1 cellular context compared by ENCODE assay signal in the genomic region with DNA sequence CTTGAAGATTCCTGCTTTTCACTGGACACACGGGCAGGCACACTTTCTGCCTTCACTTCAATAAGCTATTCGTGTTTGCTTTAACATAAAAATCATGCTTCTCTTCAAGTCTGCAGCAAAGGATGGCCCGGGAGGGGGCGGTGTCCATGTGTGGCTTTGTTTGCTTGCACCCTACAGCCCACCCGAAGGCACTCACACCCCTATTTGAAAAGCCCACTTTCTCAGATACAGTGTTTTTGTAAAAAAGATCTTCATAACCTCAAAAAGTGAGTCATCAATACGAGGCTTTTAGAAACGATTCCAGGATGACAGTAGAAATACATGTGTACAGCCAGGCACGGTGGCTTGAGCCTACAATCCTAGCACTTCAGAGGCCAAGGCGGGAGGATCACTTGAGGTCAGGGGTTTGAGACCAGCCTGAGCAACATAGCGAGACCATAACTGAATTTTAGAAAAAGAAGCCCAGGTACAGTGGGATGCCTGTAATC.
TF ChIP-seq lines count a peak whose summit lies in the region.

No MANE protein-coding gene starts in this region.

TF ChIP-seq in WTC11, 78 proteins besides CTCF, POLR2A, EP300 and RAD21 (continued from another document):
- TF ChIP-seq, protein P1, sequence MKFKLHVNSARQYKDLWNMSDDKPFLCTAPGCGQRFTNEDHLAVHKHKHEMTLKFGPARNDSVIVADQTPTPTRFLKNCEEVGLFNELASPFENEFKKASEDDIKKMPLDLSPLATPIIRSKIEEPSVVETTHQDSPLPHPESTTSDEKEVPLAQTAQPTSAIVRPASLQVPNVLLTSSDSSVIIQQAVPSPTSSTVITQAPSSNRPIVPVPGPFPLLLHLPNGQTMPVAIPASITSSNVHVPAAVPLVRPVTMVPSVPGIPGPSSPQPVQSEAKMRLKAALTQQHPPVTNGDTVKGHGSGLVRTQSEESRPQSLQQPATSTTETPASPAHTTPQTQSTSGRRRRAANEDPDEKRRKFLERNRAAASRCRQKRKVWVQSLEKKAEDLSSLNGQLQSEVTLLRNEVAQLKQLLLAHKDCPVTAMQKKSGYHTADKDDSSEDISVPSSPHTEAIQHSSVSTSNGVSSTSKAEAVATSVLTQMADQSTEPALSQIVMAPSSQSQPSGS (CRISPR knock-in tag; IDR thresholded peaks at IDR 0.05; ENCODE audit: borderline replicate concordance, low read depth), result no peak
- TF ChIP-seq, protein P2, sequence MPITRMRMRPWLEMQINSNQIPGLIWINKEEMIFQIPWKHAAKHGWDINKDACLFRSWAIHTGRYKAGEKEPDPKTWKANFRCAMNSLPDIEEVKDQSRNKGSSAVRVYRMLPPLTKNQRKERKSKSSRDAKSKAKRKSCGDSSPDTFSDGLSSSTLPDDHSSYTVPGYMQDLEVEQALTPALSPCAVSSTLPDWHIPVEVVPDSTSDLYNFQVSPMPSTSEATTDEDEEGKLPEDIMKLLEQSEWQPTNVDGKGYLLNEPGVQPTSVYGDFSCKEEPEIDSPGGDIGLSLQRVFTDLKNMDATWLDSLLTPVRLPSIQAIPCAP (CRISPR knock-in tag; IDR thresholded peaks at IDR 0.05), result no peak
- TF ChIP-seq, protein P3, sequence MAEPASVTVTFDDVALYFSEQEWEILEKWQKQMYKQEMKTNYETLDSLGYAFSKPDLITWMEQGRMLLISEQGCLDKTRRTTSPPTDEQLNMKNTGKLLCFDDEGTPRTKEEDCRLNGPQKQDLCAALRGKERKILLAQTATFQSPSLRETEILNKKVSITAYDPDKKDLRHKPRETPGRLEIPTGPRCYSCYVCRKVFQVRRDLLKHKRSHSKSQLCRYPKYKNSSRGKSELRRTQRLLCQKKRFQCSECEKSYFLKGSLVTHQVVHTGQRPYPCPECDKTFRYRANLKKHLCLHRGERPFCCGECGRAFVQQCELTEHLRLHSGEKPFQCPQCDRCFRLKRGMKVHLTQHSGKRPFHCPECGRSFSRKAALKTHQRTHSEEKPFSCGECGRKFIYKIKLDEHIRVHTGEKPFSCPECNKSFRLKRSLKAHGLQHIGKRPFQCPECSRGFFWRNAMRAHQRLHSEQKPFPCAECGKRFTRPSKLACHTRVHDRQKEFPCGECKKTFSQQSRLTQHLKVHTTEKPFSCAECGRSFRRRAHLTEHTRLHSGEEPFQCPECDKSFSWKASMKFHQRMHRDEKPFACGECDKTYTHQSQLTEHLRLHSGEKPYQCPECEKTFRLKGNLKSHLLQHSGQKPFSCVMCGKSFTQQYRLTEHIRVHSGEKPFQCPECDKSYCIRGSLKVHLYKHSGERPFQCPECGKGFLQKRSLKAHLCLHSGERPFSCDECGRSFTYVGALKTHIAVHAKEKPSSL (CRISPR knock-in tag; conservative IDR thresholded peaks at IDR 0.05), result no peak
- no peak for TF ChIP-seq FOXK1 (CRISPR knock-in tag; IDR thresholded peaks at IDR 0.05)
- no peak for TF ChIP-seq ZNF263 (CRISPR knock-in tag; IDR thresholded peaks at IDR 0.05; ENCODE audit: low read depth)
- TF ChIP-seq SOX15 (CRISPR knock-in tag; IDR thresholded peaks at IDR 0.05), result no peak
